Comparison of ENCODE assay signal across 15 cellular contexts in the genomic region with DNA sequence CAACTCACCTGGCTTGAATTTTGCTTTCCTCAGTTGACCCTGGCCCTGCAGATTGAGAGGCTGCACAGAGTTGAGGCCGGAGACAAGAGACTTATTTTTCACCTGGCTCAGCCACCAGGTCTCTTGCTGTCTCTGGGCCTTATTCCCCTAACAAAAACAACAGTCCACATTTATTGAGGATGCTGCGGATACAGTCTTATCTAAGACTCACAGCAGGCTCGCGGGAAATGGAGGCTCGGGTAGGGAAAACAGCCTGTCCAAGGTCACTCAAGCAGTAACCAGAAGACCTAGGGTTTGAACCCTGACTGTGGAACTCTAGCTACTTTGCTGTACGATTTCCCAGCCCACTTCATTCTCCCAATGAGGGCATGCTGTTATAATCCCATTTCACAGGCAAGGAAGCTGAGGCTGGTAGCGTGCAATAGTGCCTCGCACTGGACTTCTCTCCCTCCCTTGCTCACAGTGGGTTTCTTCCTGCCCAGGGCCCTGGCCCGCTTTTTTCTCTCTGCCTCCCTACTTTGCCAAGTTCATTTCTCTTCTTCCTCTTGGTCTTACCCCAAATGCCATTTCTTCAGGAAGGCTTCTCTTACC.
"Had no signal": no experiment of that assay in that cellular context is flagged by ENCODE, and none has a peak within 500 bp of the region (broad histone marks: within the 10 kb centered on the region; RNA-seq: fewer than 3 reads in every experiment).

No MANE protein-coding gene starts in this region.

- DNase-seq: activated CD4-positive, alpha-beta memory T cell treated with anti-CD3 and anti-CD28 coated beads for 36 hours; activated CD4-positive, alpha-beta T cell treated with anti-CD3 and anti-CD28 coated beads for 36 hours; activated gamma-delta T cell treated with Interleukin-2 at 50 U/mL for 16 hours; activated naive CD8-positive, alpha-beta T cell treated with anti-CD3 and anti-CD28 coated beads, Interleukin-2, amount 10 ng/mL, durations not matched to agents 7 days and 5 days; activated T-cell treated with anti-CD3 and anti-CD28 coated beads, Interleukin-2, amount 50 U/mL, for 48 hours; effector CD8-positive, alpha-beta T cell; foreskin keratinocyte; heart right ventricle; mesendoderm; stimulated activated CD4-positive, alpha-beta T cell treated with anti-CD3 and anti-CD28 coated beads, Interleukin-1b, Interleukin-23, amount 100 ng/mL, for 48 hours; SW 1271; T-helper 9 cell; WERI-Rb-1 had no signal

- H3K27ac Mint-ChIP-seq: activated CD4-positive, alpha-beta memory T cell treated with anti-CD3 and anti-CD28 coated beads for 36 hours; activated CD4-positive, alpha-beta T cell treated with anti-CD3 and anti-CD28 coated beads for 36 hours; nephron had no signal

- H3K4me3 Mint-ChIP-seq: activated CD4-positive, alpha-beta memory T cell treated with anti-CD3 and anti-CD28 coated beads for 36 hours; activated CD4-positive, alpha-beta T cell treated with anti-CD3 and anti-CD28 coated beads for 36 hours; activated naive CD8-positive, alpha-beta T cell treated with anti-CD3 and anti-CD28 coated beads, Interleukin-2, amount 10 ng/mL, durations not matched to agents 7 days and 5 days; nephron had no signal

- H3K27me3 Mint-ChIP-seq: activated CD4-positive, alpha-beta memory T cell treated with anti-CD3 and anti-CD28 coated beads for 36 hours; activated CD4-positive, alpha-beta T cell treated with anti-CD3 and anti-CD28 coated beads for 36 hours had no signal

- H3K36me3 Mint-ChIP-seq: activated CD4-positive, alpha-beta memory T cell treated with anti-CD3 and anti-CD28 coated beads for 36 hours; activated naive CD8-positive, alpha-beta T cell treated with anti-CD3 and anti-CD28 coated beads, Interleukin-2, amount 10 ng/mL, durations not matched to agents 7 days and 5 days; brain had no signal

- ATAC-seq: activated CD4-positive, alpha-beta T cell treated with anti-CD3 and anti-CD28 coated beads for 36 hours; foreskin keratinocyte; heart right ventricle had no signal

- H3K9me3 Mint-ChIP-seq: activated CD4-positive, alpha-beta memory T cell treated with anti-CD3 and anti-CD28 coated beads for 36 hours; activated naive CD8-positive, alpha-beta T cell treated with anti-CD3 and anti-CD28 coated beads, Interleukin-2, amount 10 ng/mL, durations not matched to agents 7 days and 5 days had no signal
